ENCODE assay signal across 24 cellular contexts in genomic region chr18:50847192-50847591, GRCh38. TPM values are rescaled to one million over a fixed set of nuclear protein-coding genes. Genes with fewer than 3 reads are reported as not detected.
DNase-seq lines count a peak whose midpoint lies in the region; FAIRE-seq and TF ChIP-seq lines count a peak whose summit lies in the region.
"Had no signal": no experiment of that assay in that cellular context is flagged by ENCODE, and none has a peak within 500 bp of the region (broad histone marks: within the 10 kb centered on the region; RNA-seq: fewer than 3 reads in every experiment).

No MANE protein-coding gene starts in this region.

- H3K4me3 ChIP-seq in breast epithelium (no peak overlapping the region), fibroblast of mammary gland (ENCODE audit: control insufficient read depth, low read depth, low read length) (no peak overlapping the region), dorsolateral prefrontal cortex (no peak overlapping the region)
- H3K4me3 ChIP-seq: psoas muscle, SJSA1 had no signal

- no peaks in the 10 kb centered on the region for H3K9me3 ChIP-seq in breast epithelium
- H3K9me3 ChIP-seq: psoas muscle, SJSA1 had no signal

- TF ChIP-seq POLR2A in breast epithelium (IDR thresholded peaks at IDR 0.05): no peak

- H3K4me1 ChIP-seq in breast epithelium: no peaks in the 10 kb centered on the region
- H3K4me1 ChIP-seq: SJSA1 had no signal

- no peak overlapping the region for H3K27ac ChIP-seq in breast epithelium
- H3K27ac ChIP-seq in dorsolateral prefrontal cortex: no peak overlapping the region
- H3K27ac ChIP-seq: psoas muscle, SJSA1 had no signal

- TF ChIP-seq CTCF in MCF 10A (IDR thresholded peaks at IDR 0.05; ENCODE audit: unreplicated experiment) (no peak), breast epithelium (IDR thresholded peaks at IDR 0.05) (no peak), fibroblast of mammary gland (conservative IDR thresholded peaks at IDR 0.05; ENCODE audit: control insufficient read depth, insufficient read depth, low read depth, low read length) (no peak), dorsolateral prefrontal cortex (IDR thresholded peaks at IDR 0.05 in 54 of 56, conservative IDR thresholded peaks at IDR 0.05 in 2 of 56; ENCODE audit: low read depth in 1 of 56, partially characterized antibody in 56 of 56) (no peak)

- no TSS peak for BruUV-seq in MCF 10A (replicated peaks; lab: Mats Ljungman, UMichigan)

- POLR2A ChIA-PET in MCF 10A (lab: Yijun Ruan, JAX): no interaction called here
- POLR2A ChIA-PET in activated CD4-positive, alpha-beta T cell treated with anti-CD3 and anti-CD28 coated beads, Interleukin-2, amount 10 ng/mL, durations not matched to agents 7 days and 5 days (lab: Charles Lee): no interaction called here

- no peak overlapping the region for H3K27ac Mint-ChIP-seq in MCF 10A (ENCODE audit: low read depth, unreplicated experiment)
- H3K27ac Mint-ChIP-seq in activated CD4-positive, alpha-beta T cell treated with anti-CD3 and anti-CD28 coated beads, Interleukin-2, amount 10 ng/mL, durations not matched to agents 7 days and 5 days: no peak overlapping the region
- H3K27ac Mint-ChIP-seq: CD4-positive, CD25-positive, alpha-beta regulatory T cell; natural killer cell; stimulated activated naive B cell treated with anti-CD40 and anti-IgM and Interleukin-4, amounts not matched to agents 10 μg/mL and 1 μg/mL and 100 μg/mL, for 72 hours; type B pancreatic cell had no signal

- no peaks in the 10 kb centered on the region for H3K9me3 Mint-ChIP-seq in MCF 10A (ENCODE audit: unreplicated experiment)
- no peaks in the 10 kb centered on the region for H3K9me3 Mint-ChIP-seq in activated CD4-positive, alpha-beta T cell treated with anti-CD3 and anti-CD28 coated beads, Interleukin-2, amount 10 ng/mL, durations not matched to agents 7 days and 5 days
- H3K9me3 Mint-ChIP-seq: natural killer cell; stimulated activated naive B cell treated with anti-CD40 and anti-IgM and Interleukin-4, amounts not matched to agents 10 μg/mL and 1 μg/mL and 100 μg/mL, for 72 hours; type B pancreatic cell had no signal

- intact Hi-C loops in MCF 10A (cut with micrococcal nuclease): no loop called here
- intact Hi-C loops in breast epithelium (cut with DNase I; ENCODE audit: low total_unique reads): no loop called here
- intact Hi-C loops in dorsolateral prefrontal cortex (cut with DNase I): no loop called here

- H3K36me3 Mint-ChIP-seq in MCF 10A (ENCODE audit: insufficient read depth, unreplicated experiment): no peaks in the 10 kb centered on the region
- H3K36me3 Mint-ChIP-seq in activated CD4-positive, alpha-beta T cell treated with anti-CD3 and anti-CD28 coated beads, Interleukin-2, amount 10 ng/mL, durations not matched to agents 7 days and 5 days (ENCODE audit: low read depth): no peaks in the 10 kb centered on the region
- H3K36me3 Mint-ChIP-seq: CD4-positive, CD25-positive, alpha-beta regulatory T cell; natural killer cell; stimulated activated naive B cell treated with anti-CD40 and anti-IgM and Interleukin-4, amounts not matched to agents 10 μg/mL and 1 μg/mL and 100 μg/mL, for 72 hours; type B pancreatic cell had no signal

- no peak overlapping the region for H3K4me3 Mint-ChIP-seq in MCF 10A (ENCODE audit: unreplicated experiment)
- no peak overlapping the region for H3K4me3 Mint-ChIP-seq in activated CD4-positive, alpha-beta T cell treated with anti-CD3 and anti-CD28 coated beads, Interleukin-2, amount 10 ng/mL, durations not matched to agents 7 days and 5 days
- H3K4me3 Mint-ChIP-seq: CD4-positive, CD25-positive, alpha-beta regulatory T cell; natural killer cell; stimulated activated naive B cell treated with anti-CD40 and anti-IgM and Interleukin-4, amounts not matched to agents 10 μg/mL and 1 μg/mL and 100 μg/mL, for 72 hours; type B pancreatic cell had no signal

- CTCF ChIA-PET in MCF 10A (lab: Yijun Ruan, JAX): interaction anchor here (1.1 kb wide), 1 partner anchor 27 kb away, joined by 3 read pairs; no protein-coding TSS in a partner anchor
- CTCF ChIA-PET in activated CD4-positive, alpha-beta T cell treated with anti-CD3 and anti-CD28 coated beads, Interleukin-2, amount 10 ng/mL, durations not matched to agents 7 days and 5 days (lab: Charles Lee): no interaction called here

- no peaks in the 10 kb centered on the region for H3K36me3 ChIP-seq in breast epithelium
- H3K36me3 ChIP-seq: SJSA1 had no signal

- H3K4me1 Mint-ChIP-seq in MCF 10A (ENCODE audit: insufficient read depth, unreplicated experiment): peaks cover 11% of the 10 kb centered on the region
- no peaks in the 10 kb centered on the region for H3K4me1 Mint-ChIP-seq in activated CD4-positive, alpha-beta T cell treated with anti-CD3 and anti-CD28 coated beads, Interleukin-2, amount 10 ng/mL, durations not matched to agents 7 days and 5 days
- H3K4me1 Mint-ChIP-seq: natural killer cell; stimulated activated naive B cell treated with anti-CD40 and anti-IgM and Interleukin-4, amounts not matched to agents 10 μg/mL and 1 μg/mL and 100 μg/mL, for 72 hours had no signal

- no peaks in the 10 kb centered on the region for H3K27me3 Mint-ChIP-seq in MCF 10A (ENCODE audit: insufficient read depth, unreplicated experiment)
- H3K27me3 Mint-ChIP-seq in activated CD4-positive, alpha-beta T cell treated with anti-CD3 and anti-CD28 coated beads, Interleukin-2, amount 10 ng/mL, durations not matched to agents 7 days and 5 days: no peaks in the 10 kb centered on the region

- H3K27me3 ChIP-seq in breast epithelium: no peaks in the 10 kb centered on the region
- H3K27me3 ChIP-seq in dorsolateral prefrontal cortex: no peaks in the 10 kb centered on the region
- H3K27me3 ChIP-seq: SJSA1 had no signal

- peak; percentile 44 for DNase-seq in MCF 10A (ENCODE audit: unreplicated experiment)
- no peak for DNase-seq in breast epithelium (ENCODE audit: low spot score in 2 of 2)
- DNase-seq in RCC 7860 (ENCODE audit: low spot score): peak; percentile 89
- DNase-seq in fibroblast of mammary gland (ENCODE audit: low read depth): peak; percentile 85
- peak; percentile 24 for DNase-seq in superior temporal gyrus (ENCODE audit: extremely low spot score)
- no peak for DNase-seq in activated CD4-positive, alpha-beta T cell treated with anti-CD3 and anti-CD28 coated beads, Interleukin-2, amount 10 ng/mL, durations not matched to agents 7 days and 5 days
- no peak for DNase-seq in NCI-H345 (lab: John Stamatoyannopoulos, UW)
- no peak for DNase-seq in dorsolateral prefrontal cortex
- DNase-seq: activated gamma-delta T cell treated with Interleukin-2 at 50 U/mL for 16 hours; aorta; cortex of kidney; DMS79; mesenchymal stem cell; natural killer cell; NCI-H1694; NCI-H446 treated with DMSO at 0.1 percent for 48 hours; psoas muscle; stimulated activated naive B cell treated with anti-CD40 and anti-IgM and Interleukin-4, amounts not matched to agents 10 μg/mL and 1 μg/mL and 100 μg/mL, for 72 hours had no signal

- FAIRE-seq in RCC 7860 (lab: Jason Lieb, UNC): peak; percentile 91
- FAIRE-seq: A204.1, HTR-8/SVneo, islet of Langerhans had no signal

RNA-seq across cellular contexts. Expression of gene MRO, which starts 27.4 kb away (rescaled TPM):
- total RNA-seq in MCF 10A (2022) (not detected in 2 replicates), breast epithelium (1 to 10 TPM in 1 of 3 donors, under 1 TPM in 2; 0.59 to 3.0 (median 0.66) TPM), dorsolateral prefrontal cortex (100 to 1,000 TPM in 1 of 120 experiments, 10 to 100 TPM in 119; 18.3 to 117 (median 41.7) TPM)
- total RNA-seq in activated CD4-positive, alpha-beta T cell treated with anti-CD3 and anti-CD28 coated beads, Interleukin-2, amount 10 ng/mL, durations not matched to agents 7 days and 5 days: not detected
- total RNA-seq: CD4-positive, CD25-positive, alpha-beta regulatory T cell; natural killer cell had no signal

RNA-seq across cellular contexts. Expression of gene ME2, which starts 31.7 kb away (rescaled TPM):
- total RNA-seq in MCF 10A (2022): 64.8 and 67.2 TPM in 2 replicates
- 10 to 100 TPM; 33.4 to 37.8 (median 37.3) TPM for total RNA-seq in breast epithelium
- 10 to 100 TPM; 84.1 to 98.5 TPM for total RNA-seq in activated CD4-positive, alpha-beta T cell treated with anti-CD3 and anti-CD28 coated beads, Interleukin-2, amount 10 ng/mL, durations not matched to agents 7 days and 5 days
- 10 to 100 TPM; 31.2 to 57.8 (median 42.9) TPM for total RNA-seq in dorsolateral prefrontal cortex

Comparison
In these comparisons a context has a peak if more than half of its experiments do, and no peak if none do; other contexts are left out.
1. DNase-seq: peak in MCF 10A (single experiment), RCC 7860 (single experiment), fibroblast of mammary gland (single experiment) and superior temporal gyrus (single experiment); none in breast epithelium (0 of 2), activated CD4-positive, alpha-beta T cell treated with anti-CD3 and anti-CD28 coated beads, Interleukin-2, amount 10 ng/mL, durations not matched to agents 7 days and 5 days (single experiment), NCI-H345 (single experiment) and dorsolateral prefrontal cortex (0 of 10).
2. RNA of gene MRO, which starts 27.4 kb away (total RNA-seq): 18.3 to 117 TPM in dorsolateral prefrontal cortex; 0.59 to 3.0 TPM in breast epithelium, not detected in MCF 10A and not detected in activated CD4-positive, alpha-beta T cell treated with anti-CD3 and anti-CD28 coated beads, Interleukin-2, amount 10 ng/mL, durations not matched to agents 7 days and 5 days; every median in the first group is over 4 times any median in the second.